Comparison of ENCODE assay signal across 9 cellular contexts in genomic region chr1:111593403-111594127, GRCh38. TPM values are rescaled to one million over a fixed set of nuclear protein-coding genes. Genes with fewer than 3 reads are reported as not detected.
DNase-seq lines count a peak whose midpoint lies in the region; TF ChIP-seq lines count a peak whose summit lies in the region.
"Had no signal": no experiment of that assay in that cellular context is flagged by ENCODE, and none has a peak within 500 bp of the region (broad histone marks: within the 10 kb centered on the region; RNA-seq: fewer than 3 reads in every experiment).

No MANE protein-coding gene starts in this region.

- H3K27me3 ChIP-seq in Peyer's patch (no peaks in the 10 kb centered on the region), esophagus squamous epithelium (no peaks in the 10 kb centered on the region), rectal smooth muscle tissue (ENCODE audit: control insufficient read depth, insufficient read depth, low read length) (no peaks in the 10 kb centered on the region)

- H3K4me3 ChIP-seq in GM12865 (ENCODE audit: low read depth, low read length) (peak overlapping the region; percentile 22), Peyer's patch (no peak overlapping the region), esophagus squamous epithelium (peak overlapping the region in 2 of 4 donors; percentile 12 to 46), rectal smooth muscle tissue (ENCODE audit: low read length) (peak overlapping the region; percentile 23)

- TF ChIP-seq CTCF in GM12865 (IDR thresholded peaks at IDR 0.05; ENCODE audit: insufficient read depth, low read depth, low read length, missing control alignments): no peak
- TF ChIP-seq CTCF in Peyer's patch (IDR thresholded peaks at IDR 0.05): no peak
- no peak for TF ChIP-seq CTCF in esophagus squamous epithelium (IDR thresholded peaks at IDR 0.05)

- intact Hi-C loops in esophagus squamous epithelium (cut with DNase I): no loop called here

- no peaks in the 10 kb centered on the region for H3K36me3 ChIP-seq in Peyer's patch
- H3K36me3 ChIP-seq in esophagus squamous epithelium: no peaks in the 10 kb centered on the region
- no peaks in the 10 kb centered on the region for H3K36me3 ChIP-seq in rectal smooth muscle tissue (ENCODE audit: control insufficient read depth, insufficient read depth, low read length)

- 35 to 40% methylated on average over 3 of the region's 3 CpGs for WGBS in esophagus squamous epithelium, 2 donors

- no peak overlapping the region for H3K9ac ChIP-seq in rectal smooth muscle tissue (ENCODE audit: low read length)

- TF ChIP-seq POLR2A in Peyer's patch (IDR thresholded peaks at IDR 0.05) (no peak), esophagus squamous epithelium (IDR thresholded peaks at IDR 0.05) (no peak)

- DNase-seq in GM12865 (ENCODE audit: low read depth) (no peak), Peyer's patch (no peak), esophagus squamous epithelium (lab: John Stamatoyannopoulos, UW) (no peak), activated gamma-delta T cell treated with Interleukin-2 at 50 U/mL for 16 hours (no peak), hypothalamus (lab: John Stamatoyannopoulos, UW) (no peak), nucleus accumbens (lab: John Stamatoyannopoulos, UW) (no peak), NCI-H748 (lab: John Stamatoyannopoulos, UW; ENCODE audit: unreplicated experiment) (no peak)
- DNase-seq: NCI-H748 treated with DMSO at 0.1 percent for 48 hours had no signal

- H3K27ac ChIP-seq in Peyer's patch (peak overlapping the region; percentile 64 to 79 (median 74)), esophagus squamous epithelium (peak overlapping the region; percentile 76 to 91 (median 88)), rectal smooth muscle tissue (ENCODE audit: low read depth, low read length) (peak overlapping the region; percentile 83)

- H3K9me3 ChIP-seq in Peyer's patch (no peaks in the 10 kb centered on the region), esophagus squamous epithelium (no peaks in the 10 kb centered on the region)

- H3K4me1 ChIP-seq in Peyer's patch (peaks cover 2 to 42% (median 12%) of the 10 kb centered on the region in 4 donors), esophagus squamous epithelium (peaks cover 22 to 72% (median 44%) of the 10 kb centered on the region in 3 donors), rectal smooth muscle tissue (ENCODE audit: control insufficient read depth, insufficient read depth, low read length) (peaks cover 40% of the 10 kb centered on the region)

RNA-seq across cellular contexts. Expression of gene RAP1A, which starts 26.0 kb away (rescaled TPM):
- 10 to 100 TPM; 16.5 to 66.0 (median 46.2) TPM for total RNA-seq in Peyer's patch
- total RNA-seq in esophagus squamous epithelium: 100 to 1,000 TPM in 1 of 4 donors, 10 to 100 TPM in 3; 24.3 to 111 (median 43.3) TPM

Comparison
In these comparisons a context has a peak if more than half of its experiments do, and no peak if none do; other contexts are left out.
1. H3K4me3 ChIP-seq: peak in GM12865 (single experiment) and rectal smooth muscle tissue (single experiment); none in Peyer's patch (0 of 4).
2. Peak in every context shown above with its lines, with median percentiles within 50 percentile points of each other: H3K27ac ChIP-seq.